16 cellular contexts compared by ENCODE assay signal in genomic region chr17:48160177-48160967, GRCh38. TPM values are rescaled to one million over a fixed set of nuclear protein-coding genes. Genes with fewer than 3 reads are reported as not detected.
DNase-seq lines count a peak whose midpoint lies in the region; ATAC-seq, FAIRE-seq and TF ChIP-seq lines count a peak whose summit lies in the region.
"Had no signal": no experiment of that assay in that cellular context is flagged by ENCODE, and none has a peak within 500 bp of the region (broad histone marks: within the 10 kb centered on the region; RNA-seq: fewer than 3 reads in every experiment).

No MANE protein-coding gene starts in this region.

- H4K20me1 ChIP-seq in GM23338 (replicated peaks; ENCODE audit: insufficient read depth) = no peaks in the 10 kb centered on the region

- H3K4me3 Mint-ChIP-seq in GM23338 (peak overlapping the region; percentile 48), immature natural killer cell (no peak overlapping the region)

- H3K4me1 ChIP-seq in GM23338 (ENCODE audit: insufficient read depth) = peaks cover 47% of the 10 kb centered on the region
- H3K4me1 ChIP-seq: right atrium auricular region had no signal

- peak; percentile 90 for ATAC-seq in GM23338
- ATAC-seq: PC-3 had no signal

- no peaks in the 10 kb centered on the region for H3K79me2 ChIP-seq in GM23338 (replicated peaks; ENCODE audit: insufficient read depth)

- H3K9me3 Mint-ChIP-seq in GM23338 (peaks cover 5% of the 10 kb centered on the region; the same call in 2 of the 3 replicates), immature natural killer cell (no peaks in the 10 kb centered on the region)

- H3K4me1 Mint-ChIP-seq in GM23338 = peaks cover 57% of the 10 kb centered on the region
- H3K4me1 Mint-ChIP-seq in immature natural killer cell = peaks cover 8 to 12% of the 10 kb centered on the region in 2 donors

- H3K27ac ChIP-seq in GM23338 (ENCODE audit: low read depth) (peak overlapping the region; percentile 22; the same call in 1 of the 2 replicates), VCaP (peak overlapping the region; percentile 75)
- H3K27ac ChIP-seq: C4-2B, HL-60, right atrium auricular region had no signal

- peak overlapping the region; percentile 55 for H3K4me2 ChIP-seq in GM23338

- H3K27ac Mint-ChIP-seq in GM23338 (no peak overlapping the region; the same call in 1 of the 2 replicates), immature natural killer cell (peak overlapping the region in 3 of 6 donors; percentile 15 to 60 (median 28))

- H2AFZ ChIP-seq in GM23338 = no peak overlapping the region

- TF ChIP-seq CTCF in GM23338 (conservative IDR thresholded peaks at IDR 0.05; ENCODE audit: low read depth in 2 of 2) (no peak), VCaP (conservative IDR thresholded peaks at IDR 0.05) (no peak)

- peak overlapping the region; percentile 12; the same call in 1 of the 2 replicates for H3K4me3 ChIP-seq in GM23338
- H3K4me3 ChIP-seq: right atrium auricular region had no signal

- no peaks in the 10 kb centered on the region for H3K36me3 Mint-ChIP-seq in GM23338 (ENCODE audit: low read depth)
- peaks cover 6 to 24% (median 10%) of the 10 kb centered on the region in 3 donors for H3K36me3 Mint-ChIP-seq in immature natural killer cell

- peaks cover 54% of the 10 kb centered on the region for H3K27me3 Mint-ChIP-seq in GM23338 (ENCODE audit: insufficient read depth, low read depth, poor library complexity)
- H3K27me3 Mint-ChIP-seq in immature natural killer cell (ENCODE audit: low read depth in 3 of 3) = peaks cover 0 to 2% (median 2%) of the 10 kb centered on the region in 3 donors

- H3K27me3 ChIP-seq in GM23338 (ENCODE audit: insufficient read depth) = peaks cover 17% of the 10 kb centered on the region
- H3K27me3 ChIP-seq: right atrium auricular region had no signal

- no peak for FAIRE-seq in RCC 7860 (lab: Jason Lieb, UNC)

- H3K9me2 ChIP-seq in GM23338 (ENCODE audit: insufficient read depth) = no peaks in the 10 kb centered on the region

- DNase-seq in GM23338 (ENCODE audit: low spot score) = peak; percentile 96
- peak; percentile 86 for DNase-seq in NCI-H1930 (lab: John Stamatoyannopoulos, UW)
- DNase-seq in mucosa of gallbladder (ENCODE audit: low spot score) = peak; percentile 67
- no peak for DNase-seq in GM19240 (ENCODE audit: insufficient read length, low spot score)
- no peak for DNase-seq in activated CD4-positive, alpha-beta T cell treated with anti-CD3 and anti-CD28 coated beads, Interleukin-2, amount 50 U/mL, for 48 hours
- DNase-seq in immature natural killer cell = no peak
- DNase-seq in RCC 7860 (ENCODE audit: low spot score) = no peak
- DNase-seq: activated CD8-positive, alpha-beta memory T cell treated with anti-CD3 and anti-CD28 coated beads for 24 hours; activated naive CD4-positive, alpha-beta T cell; caudate nucleus; PC-3; T-helper 2 cell had no signal

- no peaks in the 10 kb centered on the region for H3K36me3 ChIP-seq in GM23338 (ENCODE audit: insufficient read depth)
- H3K36me3 ChIP-seq: right atrium auricular region had no signal

- H3F3A ChIP-seq in GM23338 (replicated peaks; ENCODE audit: low read depth) = peaks cover 9% of the 10 kb centered on the region

TF ChIP-seq in GM23338, 12 proteins besides CTCF, POLR2A, EP300 and RAD21:
- TF ChIP-seq ZNF114 (CRISPR knock-in tag; IDR thresholded peaks at IDR 0.05) (no peak), STAT1 (IDR thresholded peaks at IDR 0.05; ENCODE audit: unreplicated experiment) (no peak), POLR2AphosphoS5 (IDR thresholded peaks at IDR 0.05; ENCODE audit: low read depth) (peak; percentile 40; the same call in 1 of the 2 replicates), NANOG (IDR thresholded peaks at IDR 0.05; ENCODE audit: borderline replicate concordance) (peak; percentile 89)

RNA-seq across cellular contexts. Expression of gene SNX11, which starts 52.8 kb away (rescaled TPM):
- 13.7 and 16.3 TPM in 2 replicates for total RNA-seq in GM23338 (2014; rRNA removed; shearing (Covaris generic))
- polyA plus RNA-seq in GM23338 (2016; fragmentation: Nextera tagmentation; extraction: Ambion mirVana) (7.9 and 8.0 TPM in 2 replicates), immature natural killer cell (10 to 100 TPM; 37.1 to 44.7 (median 41.2) TPM)
- total RNA-seq in mucosa of gallbladder = 21.8 TPM

RNA-seq across cellular contexts. Expression of gene CBX1, which starts 59.1 kb away (rescaled TPM):
- total RNA-seq in GM23338 (2014; rRNA removed; shearing (Covaris generic)) = 113 and 127 TPM in 2 replicates
- 223 and 243 TPM in 2 replicates for polyA plus RNA-seq in GM23338 (2016; fragmentation: Nextera tagmentation; extraction: Ambion mirVana)
- 41.9 TPM for total RNA-seq in mucosa of gallbladder
- 10 to 100 TPM; 19.3 to 30.0 (median 27.0) TPM for polyA plus RNA-seq in immature natural killer cell

Comparison
In these comparisons a context has a peak if more than half of its experiments do, and no peak if none do; other contexts are left out.
1. DNase-seq: peak in GM23338 (single experiment), NCI-H1930 (2 of 2) and mucosa of gallbladder (single experiment); none in GM19240 (single experiment), activated CD4-positive, alpha-beta T cell treated with anti-CD3 and anti-CD28 coated beads, Interleukin-2, amount 50 U/mL, for 48 hours (0 of 2), immature natural killer cell (0 of 3) and RCC 7860 (single experiment).